In the genomic region with DNA sequence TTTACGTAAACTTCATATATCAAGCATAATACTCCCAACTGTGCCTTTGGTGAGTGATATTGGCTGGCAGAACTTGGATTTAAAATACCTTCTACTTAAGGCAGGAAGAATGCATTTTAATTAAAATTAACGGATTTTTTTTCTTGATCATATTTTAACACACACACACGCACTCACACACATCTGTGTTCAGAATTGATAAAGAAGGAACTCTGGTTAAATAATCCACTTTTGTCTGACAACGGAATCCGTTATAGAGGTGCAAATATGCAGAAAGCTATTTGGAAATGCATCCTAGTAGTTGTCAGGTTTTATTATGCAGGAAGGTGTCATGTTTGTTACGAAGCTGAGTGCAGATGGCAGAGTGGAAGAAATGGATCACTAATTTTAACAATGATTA, we compare ENCODE assay signal across 8 cellular contexts.
"Had no signal": no experiment of that assay in that cellular context is flagged by ENCODE, and none has a peak within 500 bp of the region (broad histone marks: within the 10 kb centered on the region; RNA-seq: fewer than 3 reads in every experiment).

No MANE protein-coding gene starts in this region.

- DNase-seq: GM23248, GOT3, H7, HCEC 1CT, IMR-90, KBM-7 had no signal

- FAIRE-seq: HTR-8/SVneo had no signal

- H3K27ac ChIP-seq: GM23248, KMS-11 had no signal

- H3K4me3 ChIP-seq: GM23248 had no signal

- H3K4me2 ChIP-seq: KMS-11 had no signal
